27 cellular contexts compared by ENCODE assay signal in the genomic region with DNA sequence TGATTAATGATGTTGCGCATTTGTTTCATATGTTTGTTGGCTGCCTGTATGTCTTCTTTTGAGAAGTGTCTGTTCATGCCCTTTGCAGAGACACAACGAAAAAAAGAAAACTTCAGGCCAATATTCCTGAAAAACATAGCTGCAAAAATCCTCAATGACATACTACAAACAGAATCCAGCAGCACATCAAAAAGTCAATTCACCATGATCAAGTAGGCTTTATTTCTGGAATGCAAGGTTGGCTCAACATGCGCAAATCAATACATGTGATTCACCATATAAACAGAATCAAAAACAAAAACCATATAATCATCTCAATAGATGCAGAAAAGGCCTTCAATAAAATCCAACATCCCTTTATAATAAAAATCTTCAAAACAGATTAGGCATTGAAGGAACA.
"Had no signal": no experiment of that assay in that cellular context is flagged by ENCODE, and none has a peak within 500 bp of the region (broad histone marks: within the 10 kb centered on the region; RNA-seq: fewer than 3 reads in every experiment).

No MANE protein-coding gene starts in this region.

- H3K36me3 Mint-ChIP-seq: naive B cell; stimulated activated memory B cell treated with anti-CD40 and anti-IgM and Interleukin-4, amounts not matched to agents 10 μg/mL and 1 μg/mL and 100 μg/mL, for 72 hours had no signal

- H3K4me1 ChIP-seq: prostate gland had no signal

- H3K4me3 Mint-ChIP-seq: activated CD4-positive, alpha-beta T cell treated with anti-CD3 and anti-CD28 coated beads for 36 hours; stimulated activated naive CD8-positive, alpha-beta T cell treated with anti-CD3 and anti-CD28 coated beads, Interleukin-15, amount 100 ng/mL, for 72 hours had no signal

- H3K27me3 Mint-ChIP-seq: stimulated activated memory B cell treated with anti-CD40 and anti-IgM and Interleukin-4, amounts not matched to agents 10 μg/mL and 1 μg/mL and 100 μg/mL, for 72 hours; stimulated activated naive CD8-positive, alpha-beta T cell treated with anti-CD3 and anti-CD28 coated beads, Interleukin-15, amount 100 ng/mL, for 72 hours had no signal

- FAIRE-seq: endothelial cell of umbilical vein had no signal

- H3K27ac ChIP-seq: body of pancreas, cardiac muscle cell, neutrophil, ovary, prostate gland, upper lobe of left lung, vagina had no signal

- H3K27ac Mint-ChIP-seq: activated CD4-positive, alpha-beta T cell treated with anti-CD3 and anti-CD28 coated beads for 36 hours; mesothelial cell of epicardium; stimulated activated memory B cell treated with anti-CD40 and anti-IgM and Interleukin-4, amounts not matched to agents 10 μg/mL and 1 μg/mL and 100 μg/mL, for 72 hours; stimulated activated naive CD8-positive, alpha-beta T cell treated with anti-CD3 and anti-CD28 coated beads, Interleukin-15, amount 100 ng/mL, for 72 hours had no signal

- H3K27me3 ChIP-seq: body of pancreas, cardiac muscle cell, ovary, upper lobe of left lung, vagina had no signal

- DNase-seq: activated CD4-positive, alpha-beta T cell treated with anti-CD3 and anti-CD28 coated beads for 36 hours; activated CD4-positive, alpha-beta T cell treated with anti-CD3 and anti-CD28 coated beads, Interleukin-2, amount 50 U/mL, for 48 hours; activated CD4-positive, CD25-positive, alpha-beta regulatory T cell; activated effector memory CD4-positive, alpha-beta T cell treated with anti-CD3 and anti-CD28 coated beads, Interleukin-2, amount 50 U/mL, for 16 hours; activated naive CD4-positive, alpha-beta T cell treated with anti-CD3 and anti-CD28 coated beads, Interleukin-2, amount 50 U/mL, for 16 hours; anterior cingulate cortex; body of pancreas; foreskin fibroblast; head of caudate nucleus; hypothalamus; naive B cell; ovary; retina; stimulated activated CD4-positive, alpha-beta T cell treated with anti-CD3 and anti-CD28 coated beads, Interleukin-1b, Interleukin-23, amount 100 ng/mL, for 48 hours; stimulated activated CD4-positive, alpha-beta T cell treated with anti-CD3 and anti-CD28 coated beads, Interleukin-4, amount 100 ng/mL, for 4 hours; stimulated activated CD8-positive, alpha-beta memory T cell treated with anti-CD3 and anti-CD28 coated beads, Interleukin-4, amount 100 ng/mL, for 48 hours; stimulated activated naive CD8-positive, alpha-beta T cell treated with anti-CD3 and anti-CD28 coated beads, Interleukin-15, amount 100 ng/mL, for 72 hours; substantia nigra; upper lobe of left lung had no signal

- H3K36me3 ChIP-seq: cardiac muscle cell, neutrophil, ovary, prostate gland, upper lobe of left lung, vagina had no signal

- H3K4me3 ChIP-seq: body of pancreas, cardiac muscle cell, ovary, prostate gland, smooth muscle cell, upper lobe of left lung, vagina had no signal

- H3K9me3 ChIP-seq: body of pancreas, neutrophil, ovary, prostate gland had no signal

- H3K4me2 ChIP-seq: smooth muscle cell had no signal

- ATAC-seq: activated CD4-positive, alpha-beta T cell treated with anti-CD3 and anti-CD28 coated beads for 36 hours; body of pancreas; stimulated activated memory B cell treated with anti-CD40 and anti-IgM and Interleukin-4, amounts not matched to agents 10 μg/mL and 1 μg/mL and 100 μg/mL, for 72 hours; stimulated activated naive CD8-positive, alpha-beta T cell treated with anti-CD3 and anti-CD28 coated beads, Interleukin-15, amount 100 ng/mL, for 72 hours had no signal
